Comparison of ENCODE assay signal across 19 cellular contexts in genomic region chr4:69649629-69650028, GRCh38. TPM values are rescaled to one million over a fixed set of nuclear protein-coding genes. Genes with fewer than 3 reads are reported as not detected.
DNase-seq lines count a peak whose midpoint lies in the region; ATAC-seq and TF ChIP-seq lines count a peak whose summit lies in the region.
"Had no signal": no experiment of that assay in that cellular context is flagged by ENCODE, and none has a peak within 500 bp of the region (broad histone marks: within the 10 kb centered on the region; RNA-seq: fewer than 3 reads in every experiment).

No MANE protein-coding gene starts in this region.

- H3K27ac ChIP-seq in mammary epithelial cell (ENCODE audit: insufficient read depth, low read depth, low read length) (no peak overlapping the region), SK-N-SH (ENCODE audit: low read depth in 2 of 2, low read length in 1 of 2) (peak overlapping the region in 1 of 2 experiments; percentile 65; a peak in 2 of 4 replicates), trophoblast cell (ENCODE audit: low read depth, low read length) (no peak overlapping the region)
- H3K27ac ChIP-seq: 22Rv1; BLaER1 treated with 17β-estradiol and CSF1 and Interleukin-3, amounts not matched to agents 10 nM and 100 nM; Peyer's patch had no signal

- intact Hi-C loops in mammary epithelial cell (cut with micrococcal nuclease) (no loop called here), MCF 10A (cut with micrococcal nuclease) (no loop called here)

- no peaks in the 10 kb centered on the region for H4K20me1 ChIP-seq in mammary epithelial cell (ENCODE audit: insufficient read depth, low read length)
- no peaks in the 10 kb centered on the region for H4K20me1 ChIP-seq in SK-N-SH (ENCODE audit: insufficient read depth)
- H4K20me1 ChIP-seq: BLaER1 treated with 17β-estradiol and CSF1 and Interleukin-3, amounts not matched to agents 10 nM and 100 nM had no signal

- peaks cover 8% of the 10 kb centered on the region for H3K4me1 ChIP-seq in mammary epithelial cell (ENCODE audit: insufficient read depth, low read length)
- H3K4me1 ChIP-seq in SK-N-SH (ENCODE audit: control insufficient read depth in 1 of 2, insufficient read depth in 2 of 2, low read depth in 1 of 2, low read length in 1 of 2): peaks cover 0 to 9% of the 10 kb centered on the region in 2 experiments; a peak in 2 of 4 replicates
- H3K4me1 ChIP-seq in trophoblast cell (ENCODE audit: control insufficient read depth in 1 of 2, insufficient read depth in 2 of 2, low read length in 2 of 2): no peaks in the 10 kb centered on the region
- H3K4me1 ChIP-seq: BLaER1 treated with 17β-estradiol and CSF1 and Interleukin-3, amounts not matched to agents 10 nM and 100 nM; Peyer's patch had no signal

- H3K23ac ChIP-seq in trophoblast cell (ENCODE audit: low read length): no peak overlapping the region

- no peak overlapping the region for H2BK12ac ChIP-seq in trophoblast cell (ENCODE audit: low read length)

- H3K79me1 ChIP-seq in trophoblast cell (ENCODE audit: low read length): no peaks in the 10 kb centered on the region

- no peak overlapping the region for H3K14ac ChIP-seq in trophoblast cell (ENCODE audit: low read length)

- H3K9me3 ChIP-seq in mammary epithelial cell (replicated peaks; ENCODE audit: insufficient read depth, low read length) (no peaks in the 10 kb centered on the region), SK-N-SH (no peaks in the 10 kb centered on the region), trophoblast cell (ENCODE audit: insufficient read depth, low read depth, low read length) (no peaks in the 10 kb centered on the region)
- H3K9me3 ChIP-seq: BLaER1 treated with 17β-estradiol and CSF1 and Interleukin-3, amounts not matched to agents 10 nM and 100 nM; Peyer's patch had no signal

- TF ChIP-seq POLR2A in erythroblast (IDR thresholded peaks at IDR 0.05; ENCODE audit: low read length): no peak

- dilution Hi-C loops in mammary epithelial cell (cut with HindIII; ENCODE audit: low sequenced_read_pairs): no loop called here

- BruUV-seq in mammary epithelial cell (replicated peaks; lab: Mats Ljungman, UMichigan): no TSS peak
- BruUV-seq in MCF 10A (replicated peaks; lab: Mats Ljungman, UMichigan): no TSS peak

- POLR2A ChIA-PET in MCF 10A (lab: Yijun Ruan, JAX) (no interaction called here), SK-N-SH (lab: Yijun Ruan, JAX) (no interaction called here)

- peak overlapping the region; percentile 40 for H2BK5ac ChIP-seq in trophoblast cell (ENCODE audit: low read depth, low read length, poor library complexity)

- H3K79me2 ChIP-seq in mammary epithelial cell (ENCODE audit: insufficient read depth, low read length) (no peaks in the 10 kb centered on the region), SK-N-SH (ENCODE audit: insufficient read depth) (no peaks in the 10 kb centered on the region), trophoblast cell (ENCODE audit: control insufficient read depth, insufficient read depth, low read length, poor library complexity) (no peaks in the 10 kb centered on the region)

- H3K27me3 ChIP-seq in mammary epithelial cell (ENCODE audit: insufficient read depth, low read length) (no peaks in the 10 kb centered on the region), SK-N-SH (ENCODE audit: insufficient read depth) (no peaks in the 10 kb centered on the region), trophoblast cell (ENCODE audit: insufficient read depth, low read length) (no peaks in the 10 kb centered on the region)
- H3K27me3 ChIP-seq: BLaER1 treated with 17β-estradiol and CSF1 and Interleukin-3, amounts not matched to agents 10 nM and 100 nM; Peyer's patch had no signal

- peaks cover 11% of the 10 kb centered on the region for H3K4me1 Mint-ChIP-seq in MCF 10A (ENCODE audit: insufficient read depth, unreplicated experiment)

- DNase-seq in mammary epithelial cell: peak; percentile 6
- DNase-seq in MCF 10A (ENCODE audit: unreplicated experiment): no peak
- peak; percentile 62 for DNase-seq in SK-N-SH
- peak; percentile 88 to 97 for DNase-seq in erythroblast (lab: John Stamatoyannopoulos, UW)
- peak; percentile 0 to 46 for DNase-seq in trophoblast cell
- DNase-seq in NCI-H82 treated with DMSO at 0.1 percent for 48 hours (lab: John Stamatoyannopoulos, UW; ENCODE audit: unreplicated experiment): no peak
- DNase-seq: DMS153, EL, H7, NCI-H1417 treated with DMSO at 0.1 percent for 48 hours, NCI-H2081, NCI-H526, Peyer's patch, SHP77 had no signal

- WGBS in mammary epithelial cell (ENCODE audit: low coverage, missing lambda C conversion rate): 43% methylated on average over 2 of the region's 2 CpGs
- 7% methylated on average over 2 of the region's 2 CpGs for WGBS in SK-N-SH (ENCODE audit: low lambda C conversion rate)
- no CpG with 5 or more reads among the region's 2 CpGs for WGBS in trophoblast cell (ENCODE audit: extremely low coverage, insufficient coverage, insufficient read length)

- H3K4me2 ChIP-seq in mammary epithelial cell (ENCODE audit: insufficient read depth, low read depth, low read length) (no peak overlapping the region), SK-N-SH (no peak overlapping the region), trophoblast cell (ENCODE audit: low read length) (no peak overlapping the region)
- H3K4me2 ChIP-seq: BLaER1 treated with 17β-estradiol and CSF1 and Interleukin-3, amounts not matched to agents 10 nM and 100 nM had no signal

- TF ChIP-seq CTCF in mammary epithelial cell (conservative IDR thresholded peaks at IDR 0.05 in 1 of 2, IDR thresholded peaks at IDR 0.05 in 1 of 2; ENCODE audit: extremely low read depth in 1 of 2, insufficient read depth in 1 of 2, low read depth in 1 of 2, low read length in 2 of 2) (no peak), MCF 10A (IDR thresholded peaks at IDR 0.05; ENCODE audit: unreplicated experiment) (no peak), SK-N-SH (IDR thresholded peaks at IDR 0.05) (no peak)

- H3K36me3 ChIP-seq in mammary epithelial cell (ENCODE audit: insufficient read depth, low read length): no peaks in the 10 kb centered on the region
- H3K36me3 ChIP-seq in SK-N-SH (replicated peaks in 1 of 2; ENCODE audit: control insufficient read depth in 1 of 2, insufficient read depth in 2 of 2, low read length in 1 of 2): no peaks in the 10 kb centered on the region
- no peaks in the 10 kb centered on the region for H3K36me3 ChIP-seq in trophoblast cell (ENCODE audit: control insufficient read depth in 1 of 2, insufficient read depth in 2 of 2, low read length in 2 of 2)
- H3K36me3 ChIP-seq: BLaER1 treated with 17β-estradiol and CSF1 and Interleukin-3, amounts not matched to agents 10 nM and 100 nM; Peyer's patch had no signal

- no peak overlapping the region for H3K4ac ChIP-seq in trophoblast cell (ENCODE audit: low read depth, low read length)

- no peak overlapping the region for H3K4me3 ChIP-seq in mammary epithelial cell (replicated peaks in 1 of 3; ENCODE audit: insufficient read depth in 1 of 3, low read depth in 2 of 3, low read length in 3 of 3)
- H3K4me3 ChIP-seq in SK-N-SH (ENCODE audit: low read depth in 2 of 2, low read length in 1 of 2): no peak overlapping the region
- no peak overlapping the region for H3K4me3 ChIP-seq in trophoblast cell (ENCODE audit: low read depth, low read length)
- H3K4me3 ChIP-seq: BLaER1 treated with 17β-estradiol and CSF1 and Interleukin-3, amounts not matched to agents 10 nM and 100 nM; Peyer's patch had no signal

- in situ Hi-C loops in mammary epithelial cell (cut with MboI; ENCODE audit: low sequenced_read_pairs in 2 of 2): no loop called here

- H3K18ac ChIP-seq in trophoblast cell (ENCODE audit: low read length): no peak overlapping the region

- H3K9ac ChIP-seq in mammary epithelial cell (ENCODE audit: insufficient read depth, low read length) (no peak overlapping the region), SK-N-SH (no peak overlapping the region), trophoblast cell (ENCODE audit: low read length) (no peak overlapping the region)
- H3K9ac ChIP-seq: BLaER1 treated with 17β-estradiol and CSF1 and Interleukin-3, amounts not matched to agents 10 nM and 100 nM had no signal

- TF ChIP-seq EP300 in SK-N-SH (IDR thresholded peaks at IDR 0.05; ENCODE audit: borderline replicate concordance in 1 of 2, low read depth in 1 of 2, low read length in 1 of 2): peak in 1 of 2 experiments; percentile 43; a peak in 2 of 4 replicates

- H2AK5ac ChIP-seq in trophoblast cell (ENCODE audit: low read length): no peak overlapping the region

- H3F3A ChIP-seq in SK-N-SH (replicated peaks; ENCODE audit: insufficient read depth): no peaks in the 10 kb centered on the region

- H3K27ac Mint-ChIP-seq in MCF 10A (ENCODE audit: low read depth, unreplicated experiment): no peak overlapping the region

- H2BK120ac ChIP-seq in trophoblast cell (ENCODE audit: insufficient read depth, low read length, poor library complexity): no peak overlapping the region

- no peak overlapping the region for H4K8ac ChIP-seq in trophoblast cell (ENCODE audit: low read depth, low read length)

- H2AFZ ChIP-seq in mammary epithelial cell (ENCODE audit: low read depth, low read length): peak overlapping the region; percentile 43
- H2AFZ ChIP-seq in SK-N-SH (ENCODE audit: low read depth): no peak overlapping the region
- H2AFZ ChIP-seq in trophoblast cell (ENCODE audit: insufficient read depth, low read length, poor library complexity): no peak overlapping the region

- ATAC-seq in GM19328 (IDR thresholded peaks at IDR 0.05; ENCODE audit: unreplicated experiment) (no peak), GM19463 (IDR thresholded peaks at IDR 0.05; ENCODE audit: unreplicated experiment) (no peak)

- no peak overlapping the region for H3K4me3 Mint-ChIP-seq in MCF 10A (ENCODE audit: unreplicated experiment)

- no peaks in the 10 kb centered on the region for H3K9me3 Mint-ChIP-seq in MCF 10A (ENCODE audit: unreplicated experiment)

- no peaks in the 10 kb centered on the region for H3K9me2 ChIP-seq in SK-N-SH

- no peak overlapping the region for H4K91ac ChIP-seq in trophoblast cell (ENCODE audit: low read depth, low read length)

- H3K36me3 Mint-ChIP-seq in MCF 10A (ENCODE audit: insufficient read depth, unreplicated experiment): no peaks in the 10 kb centered on the region

- CTCF ChIA-PET in mammary epithelial cell (lab: Charles Lee; ENCODE audit: low non-redundant PET) (no interaction called here), MCF 10A (lab: Yijun Ruan, JAX) (no interaction called here), SK-N-SH (lab: Yijun Ruan, JAX) (no interaction called here)

- TF ChIP-seq RAD21 in SK-N-SH (IDR thresholded peaks at IDR 0.05; ENCODE audit: low read length): no peak

- no peak overlapping the region for H4K12ac ChIP-seq in trophoblast cell (ENCODE audit: low read depth, low read length)

- peaks cover 9% of the 10 kb centered on the region for H3K27me3 Mint-ChIP-seq in MCF 10A (ENCODE audit: insufficient read depth, unreplicated experiment)

RNA-seq across cellular contexts. Expression of gene UGT2A1, which starts 3.4 kb away (rescaled TPM):
- total RNA-seq in mammary epithelial cell: not detected
- not detected for polyA plus RNA-seq in mammary epithelial cell
- polyA minus RNA-seq in mammary epithelial cell: not detected
- not detected in 2 replicates for total RNA-seq in MCF 10A (2022)
- 0.10 and 0.19 TPM in 2 replicates for polyA plus RNA-seq in SK-N-SH (2012; rRNA removed)
- 0.10 and 0.14 TPM in 2 replicates for polyA plus RNA-seq in SK-N-SH (2012; cell fraction: cytosol; rRNA removed)
- polyA plus RNA-seq in SK-N-SH (2012; cell fraction: nucleus; rRNA removed): 0.14 and 0.25 TPM in 2 replicates
- polyA plus RNA-seq in trophoblast cell (2013): 0.07 TPM in 2 replicates
- total RNA-seq: LHCN-M2, Peyer's patch had no signal

RNA-seq across cellular contexts. Expression of gene UGT2A2, which starts 10.2 kb away (rescaled TPM):
- total RNA-seq in mammary epithelial cell (not detected), MCF 10A (2022) (not detected in 2 replicates)
- polyA plus RNA-seq in mammary epithelial cell (not detected), SK-N-SH (2012; rRNA removed) (0.06 TPM in 1 of 2 replicates, not detected in the other)
- not detected for polyA minus RNA-seq in mammary epithelial cell
- polyA plus RNA-seq in SK-N-SH (2012; cell fraction: cytosol; rRNA removed): 0.03 TPM in 1 of 2 replicates, not detected in the other
- 0.14 TPM in 1 of 2 replicates, not detected in the other for polyA plus RNA-seq in SK-N-SH (2012; cell fraction: nucleus; rRNA removed)
- polyA plus RNA-seq in trophoblast cell (2013): not detected in 2 replicates
- total RNA-seq: LHCN-M2, Peyer's patch had no signal

Comparison
In these comparisons a context has a peak if more than half of its experiments do, and no peak if none do; other contexts are left out.
1. DNase-seq: peak in mammary epithelial cell (single experiment), SK-N-SH (single experiment), erythroblast (2 of 2) and trophoblast cell (2 of 2); none in MCF 10A (single experiment) and NCI-H82 treated with DMSO at 0.1 percent for 48 hours (single experiment).